Comparison of ENCODE assay signal across 27 cellular contexts in the genomic region with DNA sequence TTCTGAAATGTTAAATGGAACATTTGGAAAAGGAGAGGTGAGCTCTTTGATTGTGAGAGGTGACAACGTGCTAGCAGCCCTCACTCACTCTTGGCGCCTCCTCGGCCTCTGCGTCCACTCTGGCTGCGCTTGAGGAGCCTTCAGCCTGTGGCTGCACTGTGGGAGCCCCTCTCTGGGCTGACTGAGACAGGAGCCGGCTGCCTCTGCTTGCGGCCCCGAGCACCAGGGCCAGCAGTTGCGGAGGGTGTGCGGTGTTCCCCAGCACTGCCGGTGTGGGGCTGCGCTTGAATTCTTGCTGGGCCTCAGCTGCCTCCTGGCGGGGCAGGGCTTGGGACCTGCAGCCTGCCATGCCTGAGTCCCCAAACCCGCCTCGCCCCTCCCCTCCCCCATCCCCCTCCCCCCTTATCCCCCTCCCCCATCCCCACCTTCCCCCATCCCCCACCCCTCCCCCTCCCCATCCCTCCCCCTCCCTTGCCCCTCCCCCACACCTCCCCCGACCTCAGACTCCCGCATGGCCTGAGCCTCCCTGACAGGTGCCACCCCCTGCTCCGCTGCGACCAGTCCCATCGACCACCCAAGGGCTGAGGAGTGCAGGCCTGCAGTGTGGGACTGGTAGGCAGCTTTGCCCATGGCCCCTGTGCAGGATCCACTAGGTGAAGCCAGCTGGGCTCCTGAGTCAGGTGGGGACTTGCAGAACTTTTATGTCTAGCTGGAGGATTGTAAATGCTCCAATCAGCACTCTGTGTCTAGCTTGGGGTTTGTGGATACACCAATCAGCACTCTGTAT.
"Had no signal": no experiment of that assay in that cellular context is flagged by ENCODE, and none has a peak within 500 bp of the region (broad histone marks: within the 10 kb centered on the region; RNA-seq: fewer than 3 reads in every experiment).

No MANE protein-coding gene starts in this region.

- H3K79me2 ChIP-seq: parathyroid adenoma had no signal

- H3K4me3 Mint-ChIP-seq: natural killer cell; nephron; neural progenitor cell; stimulated activated effector memory CD8-positive, alpha-beta T cell treated with anti-CD3 and anti-CD28 coated beads, Interleukin-12 subunit alpha, Interleukin-12 subunit beta, amount 100 ng/mL, for 72 hours; stimulated activated naive B cell treated with anti-CD40 and anti-IgM and Interleukin-4, amounts not matched to agents 10 μg/mL and 1 μg/mL and 100 μg/mL, for 72 hours had no signal

- H3K4me2 ChIP-seq: neural progenitor cell had no signal

- FAIRE-seq: small intestine, urothelium cell line had no signal

- H3K4me3 ChIP-seq: neural progenitor cell, ovary, psoas muscle, right lobe of liver, sigmoid colon, stomach, thoracic aorta, thyroid gland, tibial nerve, upper lobe of left lung, vagina had no signal

- H3K4me1 ChIP-seq: neural progenitor cell, parathyroid adenoma, psoas muscle, right lobe of liver, stomach, thyroid gland, tibial nerve, upper lobe of left lung, vagina had no signal

- H2AFZ ChIP-seq: neural progenitor cell, parathyroid adenoma had no signal

- H3K9me3 ChIP-seq: ovary, psoas muscle, right lobe of liver, thoracic aorta, thyroid gland, upper lobe of left lung, vagina had no signal

- H3K27me3 Mint-ChIP-seq: progenitor cell of endocrine pancreas; stimulated activated naive B cell treated with anti-CD40 and anti-IgM and Interleukin-4, amounts not matched to agents 10 μg/mL and 1 μg/mL and 100 μg/mL, for 72 hours had no signal

- H3K4me1 Mint-ChIP-seq: natural killer cell; neural progenitor cell; stimulated activated effector memory CD8-positive, alpha-beta T cell treated with anti-CD3 and anti-CD28 coated beads, Interleukin-12 subunit alpha, Interleukin-12 subunit beta, amount 100 ng/mL, for 72 hours; stimulated activated naive B cell treated with anti-CD40 and anti-IgM and Interleukin-4, amounts not matched to agents 10 μg/mL and 1 μg/mL and 100 μg/mL, for 72 hours had no signal

- H3K36me3 Mint-ChIP-seq: natural killer cell; stimulated activated effector memory CD8-positive, alpha-beta T cell treated with anti-CD3 and anti-CD28 coated beads, Interleukin-12 subunit alpha, Interleukin-12 subunit beta, amount 100 ng/mL, for 72 hours; stimulated activated naive B cell treated with anti-CD40 and anti-IgM and Interleukin-4, amounts not matched to agents 10 μg/mL and 1 μg/mL and 100 μg/mL, for 72 hours had no signal

- H3K27me3 ChIP-seq: neural progenitor cell, ovary, right lobe of liver, sigmoid colon, stomach, thyroid gland, tibial nerve, upper lobe of left lung, vagina had no signal

- ATAC-seq: natural killer cell; psoas muscle; right cardiac atrium; right lobe of liver; stimulated activated effector memory CD8-positive, alpha-beta T cell treated with anti-CD3 and anti-CD28 coated beads, Interleukin-12 subunit alpha, Interleukin-12 subunit beta, amount 100 ng/mL, for 72 hours; stimulated activated naive B cell treated with anti-CD40 and anti-IgM and Interleukin-4, amounts not matched to agents 10 μg/mL and 1 μg/mL and 100 μg/mL, for 72 hours had no signal

- H3K27ac ChIP-seq: neural progenitor cell, ovary, parathyroid adenoma, psoas muscle, right lobe of liver, sigmoid colon, stomach, thoracic aorta, thyroid gland, tibial nerve, upper lobe of left lung, vagina had no signal

- DNase-seq: natural killer cell; occipital lobe; psoas muscle; sigmoid colon; small intestine; stimulated activated CD4-positive, alpha-beta T cell treated with anti-CD3 and anti-CD28 coated beads, Interleukin-15, amount 100 ng/mL, for 24 hours; stimulated activated CD4-positive, alpha-beta T cell treated with anti-CD3 and anti-CD28 coated beads, Interleukin-2, amount 100 ng/mL, for 24 hours; stimulated activated CD4-positive, alpha-beta T cell treated with anti-CD3 and anti-CD28 coated beads, Interleukin-2, amount 100 ng/mL, for 48 hours; stimulated activated CD4-positive, alpha-beta T cell treated with anti-CD3 and anti-CD28 coated beads, Interleukin-4, amount 100 ng/mL, for 24 hours; stimulated activated naive B cell treated with anti-CD40 and anti-IgM and Interleukin-4, amounts not matched to agents 10 μg/mL and 1 μg/mL and 100 μg/mL, for 72 hours; stimulated activated naive CD4-positive, alpha-beta T cell treated with Interleukin-2 at 50 U/mL for 16 hours; stomach; thyroid gland; trophoblast cell had no signal

- H3K9ac ChIP-seq: neural progenitor cell, parathyroid adenoma had no signal

- H3K27ac Mint-ChIP-seq: natural killer cell; nephron; neural progenitor cell; progenitor cell of endocrine pancreas; stimulated activated effector memory CD8-positive, alpha-beta T cell treated with anti-CD3 and anti-CD28 coated beads, Interleukin-12 subunit alpha, Interleukin-12 subunit beta, amount 100 ng/mL, for 72 hours; stimulated activated naive B cell treated with anti-CD40 and anti-IgM and Interleukin-4, amounts not matched to agents 10 μg/mL and 1 μg/mL and 100 μg/mL, for 72 hours had no signal

- H3K36me3 ChIP-seq: neural progenitor cell, ovary, right lobe of liver, sigmoid colon, stomach, thoracic aorta, thyroid gland, tibial nerve, upper lobe of left lung, vagina had no signal
